ENCODE assay signal across 8 cellular contexts in the genomic region with DNA sequence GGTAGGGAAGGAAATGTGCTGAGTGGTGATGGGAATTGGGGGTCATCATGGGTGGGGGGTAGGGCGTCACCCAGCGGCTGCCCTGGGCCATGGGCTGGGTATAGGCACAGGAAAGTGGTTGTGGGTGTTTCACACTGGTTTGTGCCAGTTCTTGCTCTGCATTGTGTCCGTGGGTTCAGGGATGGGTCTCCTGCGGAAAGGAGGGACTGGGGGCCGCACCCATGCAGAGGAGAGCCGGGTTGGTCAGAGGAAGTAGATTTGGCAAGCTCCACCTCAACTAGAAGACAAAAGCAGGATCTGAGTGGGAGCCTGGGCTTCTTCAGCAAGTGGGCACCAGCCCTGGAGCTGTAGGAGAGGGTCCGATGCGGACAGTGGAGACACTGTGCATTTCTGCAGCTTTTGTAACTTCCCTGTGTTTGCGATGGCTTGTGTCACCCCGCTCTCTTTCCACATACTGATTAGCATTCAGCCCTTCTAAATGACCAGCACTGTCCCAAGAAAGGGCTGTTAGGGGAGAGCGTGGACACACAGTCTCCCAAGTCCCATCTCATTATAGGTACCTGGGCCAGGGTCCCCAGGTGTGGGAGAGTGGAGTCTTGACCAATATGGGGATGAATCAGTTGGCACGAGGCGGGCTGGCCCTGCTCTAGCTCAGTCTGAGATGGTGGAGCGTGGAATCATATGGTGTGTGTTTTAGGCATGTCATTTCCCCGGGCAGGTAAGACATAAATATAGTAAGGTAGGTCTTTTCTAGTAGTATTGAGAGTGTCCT.
A peak's percentile ranks its signal among the peaks of the same experiment; 100 is the strongest.
DNase-seq lines count a peak whose midpoint lies in the region; ATAC-seq and TF ChIP-seq lines count a peak whose summit lies in the region.

No MANE protein-coding gene starts in this region.

- peak overlapping the region; percentile 95 for H3K27ac Mint-ChIP-seq in activated naive CD4-positive, alpha-beta T cell treated with anti-CD3 and anti-CD28 coated beads for 36 hours
- peak overlapping the region; percentile 98 for H3K27ac Mint-ChIP-seq in activated T-cell treated with anti-CD3 and anti-CD28 coated beads, Interleukin-2, amount 50 U/mL, for 24 hours

- peak overlapping the region; percentile 88 for H3K4me3 ChIP-seq in upper lobe of right lung

- peak overlapping the region; percentile 87 for H3K4me3 Mint-ChIP-seq in activated naive CD4-positive, alpha-beta T cell treated with anti-CD3 and anti-CD28 coated beads for 36 hours
- peak overlapping the region; percentile 96 for H3K4me3 Mint-ChIP-seq in activated T-cell treated with anti-CD3 and anti-CD28 coated beads, Interleukin-2, amount 50 U/mL, for 24 hours

- H3K27me3 Mint-ChIP-seq in activated naive CD4-positive, alpha-beta T cell treated with anti-CD3 and anti-CD28 coated beads for 36 hours (ENCODE audit: low read depth), result no peaks in the 10 kb centered on the region
- H3K27me3 Mint-ChIP-seq in activated T-cell treated with anti-CD3 and anti-CD28 coated beads, Interleukin-2, amount 50 U/mL, for 24 hours, result no peaks in the 10 kb centered on the region

- CTCF ChIA-PET in activated naive CD4-positive, alpha-beta T cell treated with anti-CD3 and anti-CD28 coated beads for 36 hours (lab: Charles Lee), result interaction anchor here (3.2 to 13.1 kb wide), 2 partner anchors 20 to 50 kb away, joined by 13 to 142 read pairs; no protein-coding TSS in a partner anchor

- H3K27ac ChIP-seq in layer of hippocampus (ENCODE audit: low read depth, low read length), result peak overlapping the region; percentile 53
- peak overlapping the region; percentile 98 for H3K27ac ChIP-seq in upper lobe of right lung

- peaks cover 79% of the 10 kb centered on the region for H3K4me1 ChIP-seq in upper lobe of right lung

- no peaks in the 10 kb centered on the region for H3K36me3 ChIP-seq in upper lobe of right lung

- peaks cover 5% of the 10 kb centered on the region for H3K36me3 Mint-ChIP-seq in activated naive CD4-positive, alpha-beta T cell treated with anti-CD3 and anti-CD28 coated beads for 36 hours (ENCODE audit: low read depth)
- H3K36me3 Mint-ChIP-seq in activated T-cell treated with anti-CD3 and anti-CD28 coated beads, Interleukin-2, amount 50 U/mL, for 24 hours (ENCODE audit: low read depth), result peaks cover 48% of the 10 kb centered on the region

- intact Hi-C loops in activated naive CD4-positive, alpha-beta T cell treated with anti-CD3 and anti-CD28 coated beads for 36 hours (cut with micrococcal nuclease), result loop anchor here (5.0 to 10.0 kb wide), 4 partner anchors 273 to 1150 kb away; partner anchors contain the start of genes SCLY and UBE2F
- intact Hi-C loops in upper lobe of right lung (cut with DNase I), result no loop called here

- H3K9me3 ChIP-seq in upper lobe of right lung, result no peaks in the 10 kb centered on the region

- TF ChIP-seq CTCF in upper lobe of right lung (IDR thresholded peaks at IDR 0.05), result no peak

- H3K27me3 ChIP-seq in layer of hippocampus (ENCODE audit: control insufficient read depth, insufficient read depth, low read length), result no peaks in the 10 kb centered on the region
- no peaks in the 10 kb centered on the region for H3K27me3 ChIP-seq in upper lobe of right lung

- H3K4me1 Mint-ChIP-seq in activated naive CD4-positive, alpha-beta T cell treated with anti-CD3 and anti-CD28 coated beads for 36 hours (ENCODE audit: low read depth), result peaks cover 68% of the 10 kb centered on the region
- H3K4me1 Mint-ChIP-seq in activated T-cell treated with anti-CD3 and anti-CD28 coated beads, Interleukin-2, amount 50 U/mL, for 24 hours (ENCODE audit: low read depth), result peaks cover 74% of the 10 kb centered on the region

- peak; percentile 49 for DNase-seq in activated naive CD4-positive, alpha-beta T cell treated with anti-CD3 and anti-CD28 coated beads for 36 hours
- no peak for DNase-seq in activated naive CD4-positive, alpha-beta T cell treated with anti-CD3 and anti-CD28 coated beads, Interleukin-2, amount 50 U/mL, for 16 hours
- DNase-seq in activated T-cell treated with anti-CD3 and anti-CD28 coated beads, Interleukin-2, amount 50 U/mL, for 24 hours, result no peak
- DNase-seq in upper lobe of right lung, result peak; percentile 74
- DNase-seq in cerebellum (ENCODE audit: low spot score), result no peak
- no peak for DNase-seq in activated gamma-delta T cell (lab: John Stamatoyannopoulos, UW)

- H3K9me3 Mint-ChIP-seq in activated naive CD4-positive, alpha-beta T cell treated with anti-CD3 and anti-CD28 coated beads for 36 hours, result no peaks in the 10 kb centered on the region
- no peaks in the 10 kb centered on the region for H3K9me3 Mint-ChIP-seq in activated T-cell treated with anti-CD3 and anti-CD28 coated beads, Interleukin-2, amount 50 U/mL, for 24 hours

- ATAC-seq in upper lobe of right lung (peak; percentile 13), HG02840 (IDR thresholded peaks at IDR 0.05; ENCODE audit: low FRiP score, unreplicated experiment) (no peak)

Comparison
In these comparisons a context has a peak if more than half of its experiments do, and no peak if none do; other contexts are left out.
1. DNase-seq: peak in activated naive CD4-positive, alpha-beta T cell treated with anti-CD3 and anti-CD28 coated beads for 36 hours (single experiment) and upper lobe of right lung (single experiment); none in activated naive CD4-positive, alpha-beta T cell treated with anti-CD3 and anti-CD28 coated beads, Interleukin-2, amount 50 U/mL, for 16 hours (single experiment), activated T-cell treated with anti-CD3 and anti-CD28 coated beads, Interleukin-2, amount 50 U/mL, for 24 hours (single experiment), cerebellum (single experiment) and activated gamma-delta T cell (single experiment).